In the genomic region with DNA sequence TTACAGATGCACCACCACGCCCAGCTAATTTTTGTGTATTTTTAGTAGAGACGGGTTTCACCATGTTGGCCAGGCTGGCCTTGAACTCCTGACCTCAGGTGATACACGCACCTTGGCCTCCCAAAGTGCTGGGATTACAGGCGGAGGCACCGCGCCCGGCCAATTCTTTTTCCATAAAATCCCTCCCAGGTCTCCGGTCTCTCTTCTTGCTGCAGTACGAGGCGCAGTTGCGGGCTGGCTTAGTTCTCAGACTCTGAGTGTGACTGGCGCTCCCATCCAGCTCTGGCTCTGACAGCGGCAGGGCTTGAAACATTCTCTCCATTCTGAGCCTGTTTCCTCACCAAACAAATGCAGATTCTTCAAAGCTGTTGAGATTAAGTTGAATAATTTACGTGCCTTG, we compare ENCODE assay signal across 19 cellular contexts.
"Had no signal": no experiment of that assay in that cellular context is flagged by ENCODE, and none has a peak within 500 bp of the region (broad histone marks: within the 10 kb centered on the region; RNA-seq: fewer than 3 reads in every experiment).

No MANE protein-coding gene starts in this region.

- H3K27ac ChIP-seq: lower lobe of right lung, neutrophil, SJCRH30, tibial nerve had no signal

- H3K4me1 Mint-ChIP-seq: activated B cell treated with CpG ODN at 0.5 μM for 24 hours; activated CD4-positive, alpha-beta T cell treated with anti-CD3 and anti-CD28 coated beads, Interleukin-2, amount 10 ng/mL, durations not matched to agents 24 days and 14 days; immature natural killer cell had no signal

- H3K36me3 Mint-ChIP-seq: immature natural killer cell, mesothelial cell of epicardium had no signal

- H3K4me3 ChIP-seq: lower lobe of right lung, SJCRH30, tibial nerve had no signal

- H3K4me3 Mint-ChIP-seq: activated B cell treated with CpG ODN at 0.5 μM for 24 hours; activated CD4-positive, alpha-beta T cell treated with anti-CD3 and anti-CD28 coated beads, Interleukin-2, amount 10 ng/mL, durations not matched to agents 24 days and 14 days; activated CD8-positive, alpha-beta T cell treated with anti-CD3 and anti-CD28 coated beads, Interleukin-2, amount 10 ng/mL, durations not matched to agents 7 days and 5 days; activated naive CD4-positive, alpha-beta T cell treated with anti-CD3 and anti-CD28 coated beads for 36 hours; immature natural killer cell; mesothelial cell of epicardium had no signal

- H3K27me3 ChIP-seq: SJCRH30 had no signal

- H3K36me3 ChIP-seq: lower lobe of right lung, neutrophil, SJCRH30, tibial nerve had no signal

- H3K9me3 Mint-ChIP-seq: activated B cell treated with CpG ODN at 0.5 μM for 24 hours; activated CD4-positive, alpha-beta T cell treated with anti-CD3 and anti-CD28 coated beads, Interleukin-2, amount 10 ng/mL, durations not matched to agents 24 days and 14 days; activated naive CD4-positive, alpha-beta T cell treated with anti-CD3 and anti-CD28 coated beads for 36 hours; activated T-helper 2 cell treated with anti-CD3 and anti-CD28 coated beads, Interferon-gamma antibody, Interleukin-2, Interleukin-4, amounts not matched to agents 10 μg/mL and 5 μg/mL and 100 μg/mL, durations not matched to agents 14 hours and 24 hours and 36 hours; immature natural killer cell; mesothelial cell of epicardium had no signal

- DNase-seq: activated B cell treated with CpG ODN at 0.5 μM for 24 hours; activated CD4-positive, alpha-beta T cell treated with anti-CD3 and anti-CD28 coated beads, Interleukin-2, amount 10 ng/mL, durations not matched to agents 24 days and 14 days; activated CD8-positive, alpha-beta T cell treated with anti-CD3 and anti-CD28 coated beads, Interleukin-2, amount 10 ng/mL, durations not matched to agents 7 days and 5 days; activated naive CD4-positive, alpha-beta T cell treated with anti-CD3 and anti-CD28 coated beads for 36 hours; central memory CD4-positive, alpha-beta T cell; cortex of kidney; effector CD8-positive, alpha-beta T cell; foreskin fibroblast; glutamatergic neuron; immature natural killer cell; lower lobe of right lung; SJCRH30; stimulated activated CD4-positive, alpha-beta T cell treated with anti-CD3 and anti-CD28 coated beads, Interleukin-15, amount 100 ng/mL, for 24 hours; stimulated activated CD4-positive, alpha-beta T cell treated with anti-CD3 and anti-CD28 coated beads, Interleukin-4, amount 100 ng/mL, for 24 hours; stimulated activated naive CD4-positive, alpha-beta T cell had no signal

- ATAC-seq: activated CD8-positive, alpha-beta T cell treated with anti-CD3 and anti-CD28 coated beads, Interleukin-2, amount 10 ng/mL, durations not matched to agents 7 days and 5 days had no signal

- H3K4me1 ChIP-seq: lower lobe of right lung, SJCRH30 had no signal

- H3K9me3 ChIP-seq: lower lobe of right lung, neutrophil, SJCRH30 had no signal

- H3K27ac Mint-ChIP-seq: activated B cell treated with CpG ODN at 0.5 μM for 24 hours; activated CD4-positive, alpha-beta T cell treated with anti-CD3 and anti-CD28 coated beads, Interleukin-2, amount 10 ng/mL, durations not matched to agents 24 days and 14 days; activated CD8-positive, alpha-beta T cell treated with anti-CD3 and anti-CD28 coated beads, Interleukin-2, amount 10 ng/mL, durations not matched to agents 7 days and 5 days; activated naive CD4-positive, alpha-beta T cell treated with anti-CD3 and anti-CD28 coated beads for 36 hours; activated T-helper 2 cell treated with anti-CD3 and anti-CD28 coated beads, Interferon-gamma antibody, Interleukin-2, Interleukin-4, amounts not matched to agents 10 μg/mL and 5 μg/mL and 100 μg/mL, durations not matched to agents 14 hours and 24 hours and 36 hours; immature natural killer cell; mesothelial cell of epicardium had no signal

- H3K27me3 Mint-ChIP-seq: activated B cell treated with CpG ODN at 0.5 μM for 24 hours; activated CD4-positive, alpha-beta T cell treated with anti-CD3 and anti-CD28 coated beads, Interleukin-2, amount 10 ng/mL, durations not matched to agents 24 days and 14 days had no signal
